ENCODE assay signal across 10 cellular contexts in the genomic region with DNA sequence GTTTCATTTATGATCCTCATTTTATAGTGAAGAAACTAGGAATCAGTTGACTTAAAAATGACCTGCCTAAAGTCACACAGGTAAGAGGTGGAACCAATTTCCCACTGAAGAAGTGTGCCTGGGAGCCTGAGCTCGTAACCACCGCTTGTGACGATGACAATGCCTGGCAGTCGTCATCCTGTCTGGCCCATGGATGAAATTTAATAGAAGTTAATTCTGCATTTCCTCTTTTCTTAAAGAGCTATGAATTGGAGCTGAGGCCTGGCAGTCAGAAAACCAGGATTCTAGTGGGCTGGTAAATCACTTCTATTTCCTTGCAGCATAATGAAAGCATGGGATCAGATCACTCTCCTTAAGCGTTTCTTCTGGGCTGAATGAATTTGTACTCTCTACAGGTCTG.
DNase-seq lines count a peak whose midpoint lies in the region; ATAC-seq and TF ChIP-seq lines count a peak whose summit lies in the region.
"Had no signal": no experiment of that assay in that cellular context is flagged by ENCODE, and none has a peak within 500 bp of the region (broad histone marks: within the 10 kb centered on the region; RNA-seq: fewer than 3 reads in every experiment).

No MANE protein-coding gene starts in this region.

- TF ChIP-seq CTCF in right atrium auricular region (IDR thresholded peaks at IDR 0.05): no peak
- TF ChIP-seq CTCF in body of pancreas (IDR thresholded peaks at IDR 0.05): no peak
- no peak for TF ChIP-seq CTCF in lung (IDR thresholded peaks at IDR 0.05; ENCODE audit: control extremely low read depth, extremely low read depth)
- TF ChIP-seq CTCF in upper lobe of right lung (IDR thresholded peaks at IDR 0.05): no peak

- H3K27ac ChIP-seq in right atrium auricular region: peak overlapping the region; percentile 69 to 77
- H3K27ac ChIP-seq in body of pancreas: peak overlapping the region; percentile 42 to 87 (median 70)
- peak overlapping the region; percentile 22 to 85 for H3K27ac ChIP-seq in lung (ENCODE audit: low read depth in 1 of 2, low read length in 1 of 2)
- peak overlapping the region; percentile 64 for H3K27ac ChIP-seq in upper lobe of right lung

- no peak overlapping the region for H3K4me3 ChIP-seq in right atrium auricular region
- no peak overlapping the region for H3K4me3 ChIP-seq in body of pancreas
- H3K4me3 ChIP-seq in lung: no peak overlapping the region
- H3K4me3 ChIP-seq in upper lobe of right lung: no peak overlapping the region

- TF ChIP-seq POLR2A in body of pancreas (IDR thresholded peaks at IDR 0.05): no peak

- ATAC-seq in left ventricle myocardium superior (no peak), body of pancreas (no peak), lung (ENCODE audit: insufficient read depth, low FRiP score) (no peak), upper lobe of right lung (no peak), GM18519 (IDR thresholded peaks at IDR 0.05; ENCODE audit: low FRiP score, unreplicated experiment) (no peak), HG02970 (IDR thresholded peaks at IDR 0.05; ENCODE audit: low FRiP score, unreplicated experiment) (no peak)

- H3K27me3 ChIP-seq in right atrium auricular region (no peaks in the 10 kb centered on the region), body of pancreas (no peaks in the 10 kb centered on the region), lung (ENCODE audit: control insufficient read depth, insufficient read depth) (no peaks in the 10 kb centered on the region), upper lobe of right lung (no peaks in the 10 kb centered on the region)

- intact Hi-C loops in left ventricle myocardium superior (cut with micrococcal nuclease) (no loop called here), body of pancreas (cut with DNase I) (no loop called here), upper lobe of right lung (cut with DNase I) (no loop called here)

- no peaks in the 10 kb centered on the region for H3K9me3 ChIP-seq in right atrium auricular region
- no peaks in the 10 kb centered on the region for H3K9me3 ChIP-seq in body of pancreas
- H3K9me3 ChIP-seq in lung (ENCODE audit: control insufficient read depth in 2 of 2, insufficient read depth in 1 of 2, low read length in 1 of 2): no peaks in the 10 kb centered on the region
- no peaks in the 10 kb centered on the region for H3K9me3 ChIP-seq in upper lobe of right lung

- WGBS in body of pancreas, 2 donors: 56 to 77% methylated on average over 5 of the region's 5 CpGs
- 27 to 42% methylated on average over 5 of the region's 5 CpGs for WGBS in lung, 2 donors

- H3K4me1 ChIP-seq in right atrium auricular region: peaks cover 0 to 29% of the 10 kb centered on the region in 2 donors
- H3K4me1 ChIP-seq in body of pancreas: peaks cover 41% of the 10 kb centered on the region
- peaks cover 1 to 4% of the 10 kb centered on the region in 2 donors for H3K4me1 ChIP-seq in lung (ENCODE audit: control insufficient read depth in 2 of 2, insufficient read depth in 2 of 2, low read length in 2 of 2)
- H3K4me1 ChIP-seq in upper lobe of right lung: peaks cover 34% of the 10 kb centered on the region

- H3K36me3 ChIP-seq in right atrium auricular region (peaks cover under 1% of the 10 kb centered on the region), body of pancreas (replicated peaks in 1 of 2; ENCODE audit: insufficient read depth in 1 of 2, low read depth in 2 of 2) (no peaks in the 10 kb centered on the region), lung (ENCODE audit: control insufficient read depth in 2 of 2, insufficient read depth in 2 of 2, low read length in 2 of 2) (no peaks in the 10 kb centered on the region), upper lobe of right lung (no peaks in the 10 kb centered on the region)

- no peak for DNase-seq in right atrium auricular region (ENCODE audit: low spot score)
- no peak for DNase-seq in left ventricle myocardium superior
- DNase-seq in body of pancreas: peak in 1 of 4 donors; percentile 48
- DNase-seq in lung (ENCODE audit: low spot score): no peak
- no peak for DNase-seq in upper lobe of right lung
- no peak for DNase-seq in midbrain (lab: John Stamatoyannopoulos, UW)
- DNase-seq: GDM1, NCI-H1930 had no signal
